ENCODE assay signal across 1 cellular context in genomic region chr6:52577022-52577777, GRCh38.
TF ChIP-seq lines count a peak whose summit lies in the region.

TRAM2 (minus strand) TSS chr6:52577060; CDS start chr6:52576915, 145 bp downstream.

TF ChIP-seq in GM12878, 131 proteins besides CTCF, POLR2A, EP300 and RAD21 (continued from another document and continues in another):
- TF ChIP-seq MLLT1 (IDR thresholded peaks at IDR 0.05) (no peak), POLR2AphosphoS5 (IDR thresholded peaks at IDR 0.05; ENCODE audit: low read length) (0 out of 2 replicates have a peak, but pooled peaks have one; percentile 15), STAT1 (conservative IDR thresholded peaks at IDR 0.05) (no peak), ZNF217 (IDR thresholded peaks at IDR 0.05) (peak; percentile 76; the same call in 1 of the 2 replicates), ZNF384 (IDR thresholded peaks at IDR 0.05; ENCODE audit: borderline replicate concordance, low read depth, low read length) (no peak), FOS (IDR thresholded peaks at IDR 0.05; ENCODE audit: borderline replicate concordance, extremely low read depth, insufficient read length) (no peak), SMAD1 (IDR thresholded peaks at IDR 0.05; ENCODE audit: low read depth, partially characterized antibody) (no peak), CBX3 (IDR thresholded peaks at IDR 0.05; ENCODE audit: borderline replicate concordance, low read depth) (no peak), BCLAF1 (IDR thresholded peaks at IDR 0.05) (peak; percentile 51; the same call in 1 of the 2 replicates), TAF1 (IDR thresholded peaks at IDR 0.05; ENCODE audit: borderline replicate concordance, low read depth, low read length) (no peak), SRF (IDR thresholded peaks at IDR 0.05; ENCODE audit: low read depth in 2 of 2, low read length in 2 of 2) (no peak), NR2C1 (IDR thresholded peaks at IDR 0.05) (no peak; the same call in 1 of the 2 replicates), CHD4 (IDR thresholded peaks at IDR 0.05) (no peak), EED (IDR thresholded peaks at IDR 0.05; ENCODE audit: low read depth) (peak; percentile 44; the same call in 1 of the 2 replicates), ZNF274 (IDR thresholded peaks at IDR 0.05; ENCODE audit: insufficient read depth, insufficient read length) (no peak), PBX3 (IDR thresholded peaks at IDR 0.05; ENCODE audit: insufficient replicate concordance, low read depth, low read length) (no peak), ATF7 (IDR thresholded peaks at IDR 0.05; ENCODE audit: low read depth) (no peak), NR2C2 (IDR thresholded peaks at IDR 0.05; ENCODE audit: borderline replicate concordance, control insufficient read depth, insufficient read length, low read depth) (no peak), RELA (IDR thresholded peaks at IDR 0.05; ENCODE audit: borderline replicate concordance, partially characterized antibody) (no peak), MEF2A (IDR thresholded peaks at IDR 0.05; ENCODE audit: insufficient read depth, low read depth, low read length) (no peak), ZZZ3 (IDR thresholded peaks at IDR 0.05; ENCODE audit: control insufficient read depth, insufficient read length, low read depth) (no peak), YY1 (IDR thresholded peaks at IDR 0.05; ENCODE audit: low read depth, low read length) (peak; percentile 62; the same call in 1 of the 2 replicates), NRF1 (conservative IDR thresholded peaks at IDR 0.05; ENCODE audit: low read depth, low read length) (no peak), GATAD2B (conservative IDR thresholded peaks at IDR 0.05; ENCODE audit: low read depth) (peak; percentile 98), YBX1 (IDR thresholded peaks at IDR 0.05) (no peak), BACH1 (IDR thresholded peaks at IDR 0.05; ENCODE audit: borderline replicate concordance) (peak; percentile 79; the same call in 1 of the 2 replicates), TBL1XR1 (IDR thresholded peaks at IDR 0.05; ENCODE audit: low read depth, low read length) (no peak), HCFC1 (IDR thresholded peaks at IDR 0.05; ENCODE audit: low read length) (no peak), CBFB (IDR thresholded peaks at IDR 0.05; ENCODE audit: low read depth) (no peak), BCL11A (IDR thresholded peaks at IDR 0.05; ENCODE audit: low read depth, low read length) (no peak), ZNF687 (IDR thresholded peaks at IDR 0.05) (peak; percentile 78), E2F8 (IDR thresholded peaks at IDR 0.05; ENCODE audit: low read depth, partially characterized antibody) (no peak), PAX8 (IDR thresholded peaks at IDR 0.05) (no peak), NFXL1 (IDR thresholded peaks at IDR 0.05; ENCODE audit: borderline replicate concordance) (0 out of 2 replicates have a peak, but pooled peaks have one; percentile 42), PKNOX1 (IDR thresholded peaks at IDR 0.05) (no peak), SMC3 (IDR thresholded peaks at IDR 0.05; ENCODE audit: borderline replicate concordance, low read length) (no peak), ETV6 (conservative IDR thresholded peaks at IDR 0.05 in 1 of 2, IDR thresholded peaks at IDR 0.05 in 1 of 2; ENCODE audit: borderline replicate concordance in 1 of 2, low read depth in 1 of 2) (peak in 1 of 2 experiments; percentile 46; a peak in 1 of 4 replicates), MTA3 (IDR thresholded peaks at IDR 0.05; ENCODE audit: borderline replicate concordance, low read length) (no peak), SIN3A (IDR thresholded peaks at IDR 0.05; ENCODE audit: low read depth, low read length) (no peak), RB1 (IDR thresholded peaks at IDR 0.05; ENCODE audit: borderline replicate concordance) (peak; percentile 78; the same call in 1 of the 2 replicates), LARP7 (IDR thresholded peaks at IDR 0.05) (peak; percentile 98), IRF5 (IDR thresholded peaks at IDR 0.05; ENCODE audit: borderline replicate concordance) (no peak), CHD1 (IDR thresholded peaks at IDR 0.05; ENCODE audit: low read depth, low read length) (no peak), JUNB (IDR thresholded peaks at IDR 0.05) (no peak), CEBPZ (IDR thresholded peaks at IDR 0.05; ENCODE audit: low read depth, low read length) (no peak), PAX5 (IDR thresholded peaks at IDR 0.05; ENCODE audit: borderline replicate concordance, low read depth, low read length) (no peak), BHLHE40 (IDR thresholded peaks at IDR 0.05; ENCODE audit: borderline replicate concordance in 1 of 2, low read depth in 2 of 2, low read length in 1 of 2) (peak; percentile 46 to 90; a peak in 3 of 4 replicates), ZNF207 (IDR thresholded peaks at IDR 0.05; ENCODE audit: borderline replicate concordance) (peak; percentile 97)
